In genomic region chr15:66023322-66023972, GRCh38 we compare ENCODE assay signal across 18 cellular contexts.
DNase-seq lines count a peak whose midpoint lies in the region; FAIRE-seq and TF ChIP-seq lines count a peak whose summit lies in the region.
"Had no signal": no experiment of that assay in that cellular context is flagged by ENCODE, and none has a peak within 500 bp of the region (broad histone marks: within the 10 kb centered on the region; RNA-seq: fewer than 3 reads in every experiment).

No MANE protein-coding gene starts in this region.

- intact Hi-C loops in kidney (cut with DNase I), result no loop called here

- H3K27ac ChIP-seq in substantia nigra (ENCODE audit: low read depth, low read length, poor library complexity, severe bottlenecking) (peak overlapping the region; percentile 21), kidney (ENCODE audit: low read depth in 2 of 2, low read length in 2 of 2) (no peak overlapping the region)
- H3K27ac ChIP-seq: heart left ventricle, psoas muscle had no signal

- no peaks in the 10 kb centered on the region for H3K4me1 ChIP-seq in kidney (ENCODE audit: control insufficient read depth in 1 of 2, insufficient read depth in 1 of 2, low read depth in 1 of 2, low read length in 2 of 2)
- H3K4me1 ChIP-seq: psoas muscle had no signal

- no peaks in the 10 kb centered on the region for H3K9me3 ChIP-seq in kidney (ENCODE audit: control insufficient read depth in 1 of 2, low read length in 2 of 2)
- H3K9me3 ChIP-seq: heart left ventricle, psoas muscle had no signal

- H3K4me3 ChIP-seq in kidney (ENCODE audit: low read length in 2 of 2), result no peak overlapping the region
- H3K4me3 ChIP-seq: heart left ventricle, psoas muscle had no signal

- no peaks in the 10 kb centered on the region for H3K36me3 ChIP-seq in kidney (ENCODE audit: control insufficient read depth in 1 of 2, insufficient read depth in 2 of 2, low read length in 2 of 2)
- H3K36me3 ChIP-seq: heart left ventricle had no signal

- no peak for FAIRE-seq in kidney (lab: Jason Lieb, UNC)

- DNase-seq in NCI-H1694 treated with DMSO at 0.1 percent for 48 hours (lab: John Stamatoyannopoulos, UW) (peak; percentile 17), NCI-H1694 (lab: John Stamatoyannopoulos, UW) (no peak), SHP77 treated with DMSO at 0.1 percent for 48 hours (lab: John Stamatoyannopoulos, UW) (peak; percentile 68), foreskin melanocyte (peak; percentile 23), substantia nigra (lab: John Stamatoyannopoulos, UW) (peak in 45 of 49 donors; percentile 10 to 85 (median 56)), NCI-H128 (lab: John Stamatoyannopoulos, UW; ENCODE audit: unreplicated experiment) (no peak), kidney (no peak)
- DNase-seq in activated T-cell treated with anti-CD3 and anti-CD28 coated beads, Interleukin-2, amount 50 U/mL, for 48 hours, result no peak
- DNase-seq: activated CD4-positive, alpha-beta T cell treated with anti-CD3 and anti-CD28 coated beads for 1 hour; activated CD8-positive, alpha-beta memory T cell treated with anti-CD3 and anti-CD28 coated beads, Interleukin-2, amount 50 U/mL, for 4 hours; erythroblast; HCEC 1CT; heart left ventricle; IMR-90; kidney glomerular epithelial cell; NCI-H748 treated with DMSO at 0.1 percent for 48 hours; psoas muscle; T-helper 17 cell had no signal

- no peak for TF ChIP-seq CTCF in kidney (IDR thresholded peaks at IDR 0.05; ENCODE audit: borderline replicate concordance, extremely low read depth, insufficient read depth)

- no peak overlapping the region for H3K9ac ChIP-seq in kidney (ENCODE audit: low read length in 2 of 2)

Comparison
In these comparisons a context has a peak if more than half of its experiments do, and no peak if none do; other contexts are left out.
1. DNase-seq: peak in NCI-H1694 treated with DMSO at 0.1 percent for 48 hours (single experiment), SHP77 treated with DMSO at 0.1 percent for 48 hours (single experiment), foreskin melanocyte (single experiment) and substantia nigra (45 of 49); none in NCI-H1694 (single experiment), activated T-cell treated with anti-CD3 and anti-CD28 coated beads, Interleukin-2, amount 50 U/mL, for 48 hours (0 of 2), NCI-H128 (single experiment) and kidney (single experiment).